ENCODE assay signal across 12 cellular contexts in the genomic region with DNA sequence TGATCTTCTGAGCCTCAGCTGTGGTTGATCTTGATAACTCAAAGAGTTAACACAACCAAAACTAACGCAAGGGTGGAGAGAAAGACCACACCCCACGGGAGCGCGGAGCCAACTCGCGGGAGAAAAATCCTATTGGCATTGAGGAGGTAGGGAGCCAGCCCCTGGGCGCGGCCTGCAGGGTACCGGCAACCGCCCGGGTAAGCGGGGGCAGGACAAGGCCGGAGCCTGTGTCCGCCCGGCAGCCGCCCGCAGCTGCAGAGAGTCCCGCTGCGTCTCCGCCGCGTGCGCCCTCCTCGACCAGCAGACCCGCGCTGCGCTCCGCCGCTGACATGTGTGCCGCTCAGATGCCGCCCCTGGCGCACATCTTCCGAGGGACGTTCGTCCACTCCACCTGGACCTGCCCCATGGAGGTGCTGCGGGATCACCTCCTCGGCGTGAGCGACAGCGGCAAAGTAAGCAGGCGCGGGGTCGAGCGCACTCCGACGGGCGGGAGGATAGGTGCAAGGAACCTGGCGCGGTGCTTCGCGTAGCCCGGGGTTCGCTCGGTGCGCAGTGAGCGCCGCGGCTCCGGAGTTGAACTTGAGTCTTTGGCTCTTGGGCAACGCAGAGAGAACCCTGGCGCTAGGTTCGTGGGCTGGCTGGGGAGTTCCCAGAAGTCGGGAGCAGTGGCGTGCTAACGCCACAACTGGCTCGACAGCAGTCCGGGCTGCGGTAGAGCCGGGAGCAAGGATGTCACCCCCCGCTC. TPM values are rescaled to one million over a fixed set of nuclear protein-coding genes. Genes with fewer than 3 reads are reported as not detected.
DNase-seq lines count a peak whose midpoint lies in the region; ATAC-seq and TF ChIP-seq lines count a peak whose summit lies in the region.
"Had no signal": no experiment of that assay in that cellular context is flagged by ENCODE, and none has a peak within 500 bp of the region (broad histone marks: within the 10 kb centered on the region; RNA-seq: fewer than 3 reads in every experiment).

A gene (plus strand): TSS at position 210 of the 745 bp plus-strand sequence. CDS start 120 bp downstream, at position 330.

- no peaks in the 10 kb centered on the region for H3K9me3 Mint-ChIP-seq in natural killer cell treated with Interleukin-12 subunit alpha and Interleukin-12 subunit beta and Interleukin-15 and Interleukin-18, amount 100 ng/mL, for 72 hours
- H3K9me3 Mint-ChIP-seq in natural killer cell = no peaks in the 10 kb centered on the region
- H3K9me3 Mint-ChIP-seq in activated naive CD8-positive, alpha-beta T cell treated with anti-CD3 and anti-CD28 coated beads, Interleukin-2, amount 10 ng/mL, durations not matched to agents 7 days and 5 days = no peaks in the 10 kb centered on the region
- H3K9me3 Mint-ChIP-seq: activated T-cell treated with anti-CD3 and anti-CD28 coated beads, Interleukin-2, amount 50 U/mL, for 24 hours had no signal

- BruUV-seq in A673 (replicated peaks; lab: Mats Ljungman, UMichigan) = no TSS peak

- H3K27ac Mint-ChIP-seq in natural killer cell treated with Interleukin-12 subunit alpha and Interleukin-12 subunit beta and Interleukin-15 and Interleukin-18, amount 100 ng/mL, for 72 hours = no peak within 1 kb of the TSS
- H3K27ac Mint-ChIP-seq in natural killer cell = no peak within 1 kb of the TSS
- no peak within 1 kb of the TSS for H3K27ac Mint-ChIP-seq in activated naive CD8-positive, alpha-beta T cell treated with anti-CD3 and anti-CD28 coated beads, Interleukin-2, amount 10 ng/mL, durations not matched to agents 7 days and 5 days
- H3K27ac Mint-ChIP-seq: activated T-cell treated with anti-CD3 and anti-CD28 coated beads, Interleukin-2, amount 50 U/mL, for 24 hours had no signal

- H3K4me1 ChIP-seq in vagina (peaks cover 8% of the 10 kb centered on the region), A673 (ENCODE audit: insufficient read depth, low read length, poor library complexity, severe bottlenecking) (no peaks in the 10 kb centered on the region)

- peak; percentile 36 to 55 for ATAC-seq in natural killer cell treated with Interleukin-12 subunit alpha and Interleukin-12 subunit beta and Interleukin-15 and Interleukin-18, amount 100 ng/mL, for 72 hours
- ATAC-seq in natural killer cell (no peak), left colon (peak; percentile 83), GM18511 (IDR thresholded peaks at IDR 0.05; ENCODE audit: unreplicated experiment) (no peak), HG03097 (IDR thresholded peaks at IDR 0.05; ENCODE audit: low FRiP score, unreplicated experiment) (no peak)
- peak; percentile 14 for ATAC-seq in activated naive CD8-positive, alpha-beta T cell treated with anti-CD3 and anti-CD28 coated beads, Interleukin-2, amount 10 ng/mL, durations not matched to agents 7 days and 5 days (ENCODE audit: low read depth)

- CTCF ChIA-PET in A673 (lab: Charles Lee) = no interaction called here

- H3K27ac ChIP-seq in vagina (no peak within 1 kb of the TSS), A673 (ENCODE audit: low read depth, low read length, poor library complexity, severe bottlenecking) (no peak within 1 kb of the TSS)
- H3K27ac ChIP-seq: KMS-11 had no signal

- H3K4me3 Mint-ChIP-seq in natural killer cell treated with Interleukin-12 subunit alpha and Interleukin-12 subunit beta and Interleukin-15 and Interleukin-18, amount 100 ng/mL, for 72 hours = no peak within 1 kb of the TSS
- no peak within 1 kb of the TSS for H3K4me3 Mint-ChIP-seq in natural killer cell
- H3K4me3 Mint-ChIP-seq in activated naive CD8-positive, alpha-beta T cell treated with anti-CD3 and anti-CD28 coated beads, Interleukin-2, amount 10 ng/mL, durations not matched to agents 7 days and 5 days = no peak within 1 kb of the TSS
- H3K4me3 Mint-ChIP-seq: activated T-cell treated with anti-CD3 and anti-CD28 coated beads, Interleukin-2, amount 50 U/mL, for 24 hours had no signal

- no peaks in the 10 kb centered on the region for H3K36me3 ChIP-seq in vagina
- H3K36me3 ChIP-seq in A673 (ENCODE audit: insufficient read depth, low read length, poor library complexity, severe bottlenecking) = no peaks in the 10 kb centered on the region

- no peak for TF ChIP-seq POLR2A in vagina (IDR thresholded peaks at IDR 0.05)

- H3K4me1 Mint-ChIP-seq in natural killer cell treated with Interleukin-12 subunit alpha and Interleukin-12 subunit beta and Interleukin-15 and Interleukin-18, amount 100 ng/mL, for 72 hours (ENCODE audit: low read depth in 2 of 2) = no peaks in the 10 kb centered on the region
- no peaks in the 10 kb centered on the region for H3K4me1 Mint-ChIP-seq in natural killer cell
- H3K4me1 Mint-ChIP-seq in activated naive CD8-positive, alpha-beta T cell treated with anti-CD3 and anti-CD28 coated beads, Interleukin-2, amount 10 ng/mL, durations not matched to agents 7 days and 5 days = peaks cover 2% of the 10 kb centered on the region

- peaks cover 22 to 42% of the 10 kb centered on the region in 2 donors for H3K27me3 Mint-ChIP-seq in natural killer cell treated with Interleukin-12 subunit alpha and Interleukin-12 subunit beta and Interleukin-15 and Interleukin-18, amount 100 ng/mL, for 72 hours
- H3K27me3 Mint-ChIP-seq in natural killer cell (ENCODE audit: low read depth in 2 of 2) = peaks cover 19 to 28% of the 10 kb centered on the region in 2 donors
- peaks cover 32% of the 10 kb centered on the region for H3K27me3 Mint-ChIP-seq in activated naive CD8-positive, alpha-beta T cell treated with anti-CD3 and anti-CD28 coated beads, Interleukin-2, amount 10 ng/mL, durations not matched to agents 7 days and 5 days

- POLR2A ChIA-PET in activated naive CD8-positive, alpha-beta T cell treated with anti-CD3 and anti-CD28 coated beads, Interleukin-2, amount 10 ng/mL, durations not matched to agents 7 days and 5 days (lab: Charles Lee) = no interaction called here
- POLR2A ChIA-PET in A673 (lab: Charles Lee; ENCODE audit: low non-redundant PET) = no interaction called here

- peaks cover 9% of the 10 kb centered on the region for H3K27me3 ChIP-seq in vagina
- H3K27me3 ChIP-seq in A673 (replicated peaks; ENCODE audit: insufficient read depth, low read depth, low read length, poor library complexity) = peaks cover 38% of the 10 kb centered on the region

- no peaks in the 10 kb centered on the region for H3K9me3 ChIP-seq in vagina
- no peaks in the 10 kb centered on the region for H3K9me3 ChIP-seq in A673 (ENCODE audit: low read depth, low read length, poor library complexity, severe bottlenecking)

- H3K4me3 ChIP-seq in vagina (peak within 1 kb of the TSS; percentile 15 to 24), A673 (ENCODE audit: low read depth, low read length, poor library complexity, severe bottlenecking) (no peak within 1 kb of the TSS)

- no peak for DNase-seq in natural killer cell treated with Interleukin-12 subunit alpha and Interleukin-12 subunit beta and Interleukin-15 and Interleukin-18, amount 100 ng/mL, for 72 hours (ENCODE audit: low spot score)
- DNase-seq in natural killer cell (no peak), left colon (peak; percentile 56 to 74), vagina (ENCODE audit: extremely low spot score in 2 of 2) (no peak), A673 (ENCODE audit: low spot score) (no peak)
- no peak for DNase-seq in activated naive CD8-positive, alpha-beta T cell treated with anti-CD3 and anti-CD28 coated beads, Interleukin-2, amount 10 ng/mL, durations not matched to agents 7 days and 5 days
- DNase-seq: activated T-cell treated with anti-CD3 and anti-CD28 coated beads, Interleukin-2, amount 50 U/mL, for 24 hours; DMS79 had no signal

- H3K36me3 Mint-ChIP-seq in natural killer cell treated with Interleukin-12 subunit alpha and Interleukin-12 subunit beta and Interleukin-15 and Interleukin-18, amount 100 ng/mL, for 72 hours = no peaks in the 10 kb centered on the region
- H3K36me3 Mint-ChIP-seq in natural killer cell = no peaks in the 10 kb centered on the region
- H3K36me3 Mint-ChIP-seq in activated naive CD8-positive, alpha-beta T cell treated with anti-CD3 and anti-CD28 coated beads, Interleukin-2, amount 10 ng/mL, durations not matched to agents 7 days and 5 days = no peaks in the 10 kb centered on the region

- intact Hi-C loops in natural killer cell (cut with micrococcal nuclease) = no loop called here
- intact Hi-C loops in left colon (cut with DNase I, micrococcal nuclease) = no loop called here
- intact Hi-C loops in vagina (cut with DNase I) = no loop called here
- intact Hi-C loops in A673 (cut with micrococcal nuclease; ENCODE audit: unreplicated experiment) = no loop called here

- no peak for TF ChIP-seq CTCF in natural killer cell (IDR thresholded peaks at IDR 0.05)
- TF ChIP-seq CTCF in vagina (IDR thresholded peaks at IDR 0.05) = no peak
- no peak for TF ChIP-seq CTCF in A673 (conservative IDR thresholded peaks at IDR 0.05; ENCODE audit: low read depth, low read length)

RNA-seq across cellular contexts. Expression of the gene that starts here (rescaled TPM):
- total RNA-seq in natural killer cell treated with Interleukin-12 subunit alpha and Interleukin-12 subunit beta and Interleukin-15 and Interleukin-18, amount 100 ng/mL, for 72 hours = not detected
- total RNA-seq in natural killer cell (not detected), left colon (10 to 100 TPM; 35.3 to 44.7 TPM), vagina (not detected), A673 (2021) (not detected in 2 replicates)
- not detected for total RNA-seq in activated naive CD8-positive, alpha-beta T cell treated with anti-CD3 and anti-CD28 coated beads, Interleukin-2, amount 10 ng/mL, durations not matched to agents 7 days and 5 days
- total RNA-seq: mononuclear cell had no signal

Comparison
In these comparisons a context has a peak if more than half of its experiments do, and no peak if none do; other contexts are left out.
1. RNA of the gene that starts here (total RNA-seq): 35.3 to 44.7 TPM in left colon; not detected in natural killer cell treated with Interleukin-12 subunit alpha and Interleukin-12 subunit beta and Interleukin-15 and Interleukin-18, amount 100 ng/mL, for 72 hours, not detected in natural killer cell, not detected in activated naive CD8-positive, alpha-beta T cell treated with anti-CD3 and anti-CD28 coated beads, Interleukin-2, amount 10 ng/mL, durations not matched to agents 7 days and 5 days, not detected in vagina (single experiment) and not detected in A673; every median in the first group is over 10 times any median in the second.
2. Peak in ATAC-seq in natural killer cell treated with Interleukin-12 subunit alpha and Interleukin-12 subunit beta and Interleukin-15 and Interleukin-18, amount 100 ng/mL, for 72 hours; RNA of the gene not detected or under 1 TPM.
3. Peak in ATAC-seq in activated naive CD8-positive, alpha-beta T cell treated with anti-CD3 and anti-CD28 coated beads, Interleukin-2, amount 10 ng/mL, durations not matched to agents 7 days and 5 days; RNA of the gene not detected or under 1 TPM.
4. DNase-seq: peak in left colon (2 of 2); none in natural killer cell treated with Interleukin-12 subunit alpha and Interleukin-12 subunit beta and Interleukin-15 and Interleukin-18, amount 100 ng/mL, for 72 hours (single experiment), natural killer cell (single experiment), activated naive CD8-positive, alpha-beta T cell treated with anti-CD3 and anti-CD28 coated beads, Interleukin-2, amount 10 ng/mL, durations not matched to agents 7 days and 5 days (single experiment), vagina (0 of 2) and A673 (single experiment).